8 cellular contexts compared by ENCODE assay signal in genomic region chr2:46334389-46335345, GRCh38. TPM values are rescaled to one million over a fixed set of nuclear protein-coding genes. Genes with fewer than 3 reads are reported as not detected.
A peak's percentile ranks its signal among the peaks of the same experiment; 100 is the strongest.
DNase-seq lines count a peak whose midpoint lies in the region; ATAC-seq and TF ChIP-seq lines count a peak whose summit lies in the region.

No MANE protein-coding gene starts in this region.

- TF ChIP-seq RAD21 in SK-N-SH (IDR thresholded peaks at IDR 0.05; ENCODE audit: low read length): no peak

- no peaks in the 10 kb centered on the region for H3K36me3 Mint-ChIP-seq in naive thymus-derived CD4-positive, alpha-beta T cell

- H3K9ac ChIP-seq in SK-N-SH: peak overlapping the region; percentile 83

- H3K27me3 Mint-ChIP-seq in naive thymus-derived CD4-positive, alpha-beta T cell: peaks cover 0 to 19% (median 6%) of the 10 kb centered on the region in 5 donors

- peaks cover 7 to 34% (median 27%) of the 10 kb centered on the region in 7 donors for H3K4me1 Mint-ChIP-seq in naive thymus-derived CD4-positive, alpha-beta T cell

- peak overlapping the region; percentile 100 for H3K27ac ChIP-seq in SK-N-SH (ENCODE audit: low read depth in 2 of 2, low read length in 1 of 2)
- no peak overlapping the region for H3K27ac ChIP-seq in naive thymus-derived CD4-positive, alpha-beta T cell (ENCODE audit: low read depth, low read length)

- no peaks in the 10 kb centered on the region for H3K9me3 ChIP-seq in SK-N-SH
- H3K9me3 ChIP-seq in naive thymus-derived CD4-positive, alpha-beta T cell (ENCODE audit: control insufficient read depth in 2 of 3, low read length in 3 of 3): no peaks in the 10 kb centered on the region

- DNase-seq in AG10803 (ENCODE audit: low read depth): peak; percentile 99
- no peak for DNase-seq in SK-N-SH
- DNase-seq in fibroblast of the aortic adventitia (ENCODE audit: low read depth): peak; percentile 97
- DNase-seq in pons (ENCODE audit: low spot score): peak; percentile 24
- DNase-seq in naive thymus-derived CD4-positive, alpha-beta T cell: no peak
- no peak for DNase-seq in SHP77 (lab: John Stamatoyannopoulos, UW)
- no peak for DNase-seq in NCI-H187 (lab: John Stamatoyannopoulos, UW)
- no peak for DNase-seq in midbrain (lab: John Stamatoyannopoulos, UW)

- H3K36me3 ChIP-seq in SK-N-SH (replicated peaks in 1 of 2; ENCODE audit: control insufficient read depth in 1 of 2, insufficient read depth in 2 of 2, low read length in 1 of 2): no peaks in the 10 kb centered on the region
- H3K36me3 ChIP-seq in naive thymus-derived CD4-positive, alpha-beta T cell (ENCODE audit: control insufficient read depth in 2 of 3, insufficient read depth in 3 of 3, low read length in 3 of 3): no peaks in the 10 kb centered on the region

- H3K4me1 ChIP-seq in SK-N-SH (ENCODE audit: control insufficient read depth in 1 of 2, insufficient read depth in 2 of 2, low read depth in 1 of 2, low read length in 1 of 2): peaks cover 86 to 97% of the 10 kb centered on the region in 2 experiments
- peaks cover 0 to 10% of the 10 kb centered on the region in 2 donors for H3K4me1 ChIP-seq in naive thymus-derived CD4-positive, alpha-beta T cell (ENCODE audit: control insufficient read depth in 2 of 2, insufficient read depth in 2 of 2, low read length in 2 of 2)

- H3K79me2 ChIP-seq in SK-N-SH (ENCODE audit: insufficient read depth): peaks cover 83% of the 10 kb centered on the region

- CTCF ChIA-PET in SK-N-SH (lab: Yijun Ruan, JAX): interaction anchor here (0.7 to 17.7 kb wide), 24 partner anchors 8 to 312 kb away, joined by 3 to 194 read pairs (median 4); partner anchors contain the start of gene EPAS1
- CTCF ChIA-PET in naive thymus-derived CD4-positive, alpha-beta T cell (lab: Charles Lee): interaction anchor here (1.5 kb wide), 1 partner anchor 21 kb away, joined by 4 read pairs; no protein-coding TSS in a partner anchor

- no peaks in the 10 kb centered on the region for H4K20me1 ChIP-seq in SK-N-SH (ENCODE audit: insufficient read depth)

- H3F3A ChIP-seq in SK-N-SH (replicated peaks; ENCODE audit: insufficient read depth): peaks cover 51% of the 10 kb centered on the region

- H3K4me2 ChIP-seq in SK-N-SH: peak overlapping the region; percentile 79

- no peaks in the 10 kb centered on the region for H3K9me2 ChIP-seq in SK-N-SH

- POLR2A ChIA-PET in SK-N-SH (lab: Yijun Ruan, JAX): interaction anchor here (7.1 kb wide), 1 partner anchor 36 kb away, joined by 97 read pairs; the partner anchor contains the start of gene EPAS1
- POLR2A ChIA-PET in naive thymus-derived CD4-positive, alpha-beta T cell (lab: Charles Lee): no interaction called here

- no peak for ATAC-seq in naive thymus-derived CD4-positive, alpha-beta T cell

- H3K4me3 ChIP-seq in AG10803 (ENCODE audit: low read length): peak overlapping the region; percentile 55
- H3K4me3 ChIP-seq in SK-N-SH (ENCODE audit: low read depth in 2 of 2, low read length in 1 of 2): peak overlapping the region; percentile 21 to 50
- H3K4me3 ChIP-seq in fibroblast of the aortic adventitia (ENCODE audit: low read depth, low read length): peak overlapping the region; percentile 57
- no peak overlapping the region for H3K4me3 ChIP-seq in naive thymus-derived CD4-positive, alpha-beta T cell (ENCODE audit: low read length)

- no peaks in the 10 kb centered on the region for H3K27me3 ChIP-seq in SK-N-SH (ENCODE audit: insufficient read depth)
- no peaks in the 10 kb centered on the region for H3K27me3 ChIP-seq in naive thymus-derived CD4-positive, alpha-beta T cell (ENCODE audit: control insufficient read depth in 2 of 2, insufficient read depth in 2 of 2, low read length in 2 of 2)

- no peak for TF ChIP-seq CTCF in AG10803 (conservative IDR thresholded peaks at IDR 0.05; ENCODE audit: low read length)
- no peak for TF ChIP-seq CTCF in SK-N-SH (IDR thresholded peaks at IDR 0.05)
- TF ChIP-seq CTCF in fibroblast of the aortic adventitia (IDR thresholded peaks at IDR 0.05; ENCODE audit: insufficient read depth, low read length): no peak

- TF ChIP-seq EP300 in SK-N-SH (IDR thresholded peaks at IDR 0.05; ENCODE audit: borderline replicate concordance in 1 of 2, low read depth in 1 of 2, low read length in 1 of 2): peak; percentile 16 to 89; a peak in 1 of 4 replicates

- peak overlapping the region in 1 of 9 donors; percentile 68 for H3K27ac Mint-ChIP-seq in naive thymus-derived CD4-positive, alpha-beta T cell

- intact Hi-C loops in naive thymus-derived CD4-positive, alpha-beta T cell (cut with micrococcal nuclease): no loop called here

- peaks cover 0 to 2% (median 0%) of the 10 kb centered on the region in 11 donors for H3K9me3 Mint-ChIP-seq in naive thymus-derived CD4-positive, alpha-beta T cell

- no peak overlapping the region for H3K4me3 Mint-ChIP-seq in naive thymus-derived CD4-positive, alpha-beta T cell

- 35% methylated on average over 6 of the region's 6 CpGs for WGBS in SK-N-SH (ENCODE audit: low lambda C conversion rate)

- no peak overlapping the region for H2AFZ ChIP-seq in SK-N-SH (ENCODE audit: low read depth)

TF ChIP-seq in SK-N-SH, 30 proteins besides CTCF, POLR2A, EP300 and RAD21:
- TF ChIP-seq ELF1 (IDR thresholded peaks at IDR 0.05) (no peak), POLR2AphosphoS5 (IDR thresholded peaks at IDR 0.05; ENCODE audit: low read depth, low read length) (peak; percentile 52; the same call in 1 of the 2 replicates), MXI1 (IDR thresholded peaks at IDR 0.05; ENCODE audit: low read depth, low read length) (no peak), NFIC (IDR thresholded peaks at IDR 0.05; ENCODE audit: borderline replicate concordance) (peak; percentile 75), EZH2phosphoT487 (IDR thresholded peaks at IDR 0.05; ENCODE audit: borderline replicate concordance, low read depth) (no peak), PBX3 (IDR thresholded peaks at IDR 0.05) (peak; percentile 76), NRF1 (IDR thresholded peaks at IDR 0.05; ENCODE audit: low read depth, low read length) (no peak), YY1 (IDR thresholded peaks at IDR 0.05; ENCODE audit: low read depth) (0 out of 2 replicates have a peak, but pooled peaks have one; percentile 42), MAX (IDR thresholded peaks at IDR 0.05; ENCODE audit: low read depth) (peak; percentile 93), RXRA (IDR thresholded peaks at IDR 0.05; ENCODE audit: borderline replicate concordance, low read depth) (peak; percentile 89; the same call in 1 of the 2 replicates), GABPA (IDR thresholded peaks at IDR 0.05; ENCODE audit: low read depth) (no peak), TCF12 (IDR thresholded peaks at IDR 0.05) (peak; percentile 89), FOXJ3 (CRISPR knock-in tag; IDR thresholded peaks at IDR 0.05) (no peak), JUND (IDR thresholded peaks at IDR 0.05) (peak; percentile 89), USF1 (IDR thresholded peaks at IDR 0.05; ENCODE audit: borderline replicate concordance, low read depth) (peak; percentile 82), ZBTB33 (IDR thresholded peaks at IDR 0.05; ENCODE audit: borderline replicate concordance, low read depth) (0 out of 2 replicates have a peak, but pooled peaks have one; percentile 64), FOSL2 (IDR thresholded peaks at IDR 0.05; ENCODE audit: borderline replicate concordance, low read depth) (peak; percentile 79; the same call in 1 of the 2 replicates), TAF1 (IDR thresholded peaks at IDR 0.05; ENCODE audit: borderline replicate concordance, low read depth, low read length) (peak; percentile 38; the same call in 1 of the 2 replicates), MEF2A (IDR thresholded peaks at IDR 0.05; ENCODE audit: borderline replicate concordance, low read depth) (peak; percentile 42; the same call in 1 of the 2 replicates)

RNA-seq across cellular contexts. Expression of gene EPAS1, which starts 37.5 kb away (rescaled TPM):
- polyA plus RNA-seq in SK-N-SH (2012; rRNA removed): 69.2 and 92.2 TPM in 2 replicates
- polyA plus RNA-seq in SK-N-SH (2012; cell fraction: cytosol; rRNA removed): 66.4 and 74.6 TPM in 2 replicates
- polyA plus RNA-seq in SK-N-SH (2012; cell fraction: nucleus; rRNA removed): 83.4 and 100 TPM in 2 replicates
- total RNA-seq in fibroblast of the aortic adventitia (ENCODE audit: low replicate concordance): 41.5 and 45.6 TPM in 2 replicates
- 10 to 100 TPM in 2 of 5 experiments, 1 to 10 TPM in 3; 1.6 to 17.0 (median 6.4) TPM for total RNA-seq in naive thymus-derived CD4-positive, alpha-beta T cell
- under 1 TPM in 1 of 2 donors, not detected in 1; 0.18 TPM for polyA plus RNA-seq in naive thymus-derived CD4-positive, alpha-beta T cell

Comparison
In these comparisons a context has a peak if more than half of its experiments do, and no peak if none do; other contexts are left out.
1. DNase-seq: peak in AG10803 (single experiment), fibroblast of the aortic adventitia (single experiment) and pons (single experiment); none in SK-N-SH (single experiment), naive thymus-derived CD4-positive, alpha-beta T cell (0 of 9), SHP77 (0 of 2), NCI-H187 (0 of 2) and midbrain (single experiment).